Comparison of ENCODE assay signal across 31 cellular contexts in the genomic region with DNA sequence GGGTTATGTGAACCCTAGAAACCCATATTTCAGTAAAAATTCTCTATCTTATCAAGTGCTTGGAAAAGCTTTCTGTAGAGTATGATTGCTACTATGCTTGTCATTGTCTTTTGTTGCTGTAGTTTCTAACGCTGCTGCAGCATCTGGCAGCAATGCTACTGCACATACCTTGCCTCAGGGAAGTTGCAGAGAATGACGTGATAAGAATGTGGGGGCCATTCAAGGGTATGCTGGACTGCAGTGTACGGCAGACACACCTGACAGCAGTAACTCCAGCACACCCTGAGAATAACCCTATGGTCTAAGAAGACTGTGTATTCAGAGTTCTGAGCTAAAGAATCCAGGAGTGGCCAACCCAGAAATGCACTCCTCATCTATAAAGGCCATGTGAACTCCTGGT. TPM values are rescaled to one million over a fixed set of nuclear protein-coding genes. Genes with fewer than 3 reads are reported as not detected.
"Had no signal": no experiment of that assay in that cellular context is flagged by ENCODE, and none has a peak within 500 bp of the region (broad histone marks: within the 10 kb centered on the region; RNA-seq: fewer than 3 reads in every experiment).

No MANE protein-coding gene starts in this region.

- H3K27me3 ChIP-seq: cardiac muscle cell, SJSA1 had no signal

- DNase-seq: activated CD4-positive, alpha-beta T cell treated with anti-CD3 and anti-CD28 coated beads for 48 hours; activated CD4-positive, alpha-beta T cell treated with anti-CD3 and anti-CD28 coated beads, Interleukin-2, amount 50 U/mL, for 48 hours; activated CD4-positive, CD25-positive, alpha-beta regulatory T cell treated with anti-CD3 and anti-CD28 coated beads, Interleukin-2, amount 50 U/mL, for 72 hours; activated CD8-positive, alpha-beta memory T cell treated with anti-CD3 and anti-CD28 coated beads, Interleukin-2, amount 10 ng/mL, durations not matched to agents 7 days and 5 days; activated effector memory CD4-positive, alpha-beta T cell treated with anti-CD3 and anti-CD28 coated beads, Interleukin-2, amount 50 U/mL, for 16 hours; activated naive CD4-positive, alpha-beta T cell treated with Interleukin-2 at 50 U/mL for 16 hours; activated naive CD8-positive, alpha-beta T cell treated with anti-CD3 and anti-CD28 coated beads, Interleukin-2, amount 50 U/mL, for 24 hours; activated T-cell treated with anti-CD3 and anti-CD28 coated beads, Interleukin-2, amount 50 U/mL, for 24 hours; amygdala; IMR-90; KG1; MV-4-11; NCI-H1092 treated with DMSO at 0.1 percent for 48 hours; NCI-H1417 treated with DMSO at 0.1 percent for 48 hours; NCI-H1694; NCI-H2029; NCI-H2107; NCI-H2171 treated with DMSO at 0.1 percent for 48 hours; NCI-H226; NCI-H510A; NCI-H526 treated with DMSO at 0.1 percent for 48 hours; NCI-H82; OCI-M1; SHP77 had no signal

- H3K4me1 ChIP-seq: SJSA1 had no signal

- H3K4me3 ChIP-seq: cardiac muscle cell, SJSA1 had no signal

- ATAC-seq: WTC11 had no signal

- FAIRE-seq: astrocyte had no signal

- H3K9me3 ChIP-seq: SJSA1 had no signal

- H3K36me3 ChIP-seq: cardiac muscle cell had no signal

- H3K27ac ChIP-seq: cardiac muscle cell, RWPE1, SJSA1 had no signal

RNA-seq across cellular contexts. Expression of gene OR2AE1, which starts 22.0 kb away (rescaled TPM):
- total RNA-seq: astrocyte, cardiac muscle cell, LHCN-M2, M059J, SJSA1 had no signal
- polyA plus RNA-seq: cardiac muscle cell had no signal

RNA-seq across cellular contexts. Expression of gene GJC3, which starts 30.6 kb away (rescaled TPM):
- total RNA-seq: activated CD8-positive, alpha-beta memory T cell treated with anti-CD3 and anti-CD28 coated beads, Interleukin-2, amount 10 ng/mL, durations not matched to agents 7 days and 5 days; astrocyte; cardiac muscle cell; IMR-90; LHCN-M2; M059J; SJSA1 had no signal
- polyA plus RNA-seq: cardiac muscle cell, IMR-90 had no signal
